1 cellular context compared by ENCODE assay signal in genomic region chr13:98490195-98490771, GRCh38.
A peak's percentile ranks its signal among the peaks of the same experiment; 100 is the strongest.
TF ChIP-seq lines count a peak whose summit lies in the region.

No MANE protein-coding gene starts in this region.

TF ChIP-seq in HepG2, 621 proteins besides CTCF, POLR2A, EP300 and RAD21 (continued from another document and continues in another):
- TF ChIP-seq, protein P1, sequence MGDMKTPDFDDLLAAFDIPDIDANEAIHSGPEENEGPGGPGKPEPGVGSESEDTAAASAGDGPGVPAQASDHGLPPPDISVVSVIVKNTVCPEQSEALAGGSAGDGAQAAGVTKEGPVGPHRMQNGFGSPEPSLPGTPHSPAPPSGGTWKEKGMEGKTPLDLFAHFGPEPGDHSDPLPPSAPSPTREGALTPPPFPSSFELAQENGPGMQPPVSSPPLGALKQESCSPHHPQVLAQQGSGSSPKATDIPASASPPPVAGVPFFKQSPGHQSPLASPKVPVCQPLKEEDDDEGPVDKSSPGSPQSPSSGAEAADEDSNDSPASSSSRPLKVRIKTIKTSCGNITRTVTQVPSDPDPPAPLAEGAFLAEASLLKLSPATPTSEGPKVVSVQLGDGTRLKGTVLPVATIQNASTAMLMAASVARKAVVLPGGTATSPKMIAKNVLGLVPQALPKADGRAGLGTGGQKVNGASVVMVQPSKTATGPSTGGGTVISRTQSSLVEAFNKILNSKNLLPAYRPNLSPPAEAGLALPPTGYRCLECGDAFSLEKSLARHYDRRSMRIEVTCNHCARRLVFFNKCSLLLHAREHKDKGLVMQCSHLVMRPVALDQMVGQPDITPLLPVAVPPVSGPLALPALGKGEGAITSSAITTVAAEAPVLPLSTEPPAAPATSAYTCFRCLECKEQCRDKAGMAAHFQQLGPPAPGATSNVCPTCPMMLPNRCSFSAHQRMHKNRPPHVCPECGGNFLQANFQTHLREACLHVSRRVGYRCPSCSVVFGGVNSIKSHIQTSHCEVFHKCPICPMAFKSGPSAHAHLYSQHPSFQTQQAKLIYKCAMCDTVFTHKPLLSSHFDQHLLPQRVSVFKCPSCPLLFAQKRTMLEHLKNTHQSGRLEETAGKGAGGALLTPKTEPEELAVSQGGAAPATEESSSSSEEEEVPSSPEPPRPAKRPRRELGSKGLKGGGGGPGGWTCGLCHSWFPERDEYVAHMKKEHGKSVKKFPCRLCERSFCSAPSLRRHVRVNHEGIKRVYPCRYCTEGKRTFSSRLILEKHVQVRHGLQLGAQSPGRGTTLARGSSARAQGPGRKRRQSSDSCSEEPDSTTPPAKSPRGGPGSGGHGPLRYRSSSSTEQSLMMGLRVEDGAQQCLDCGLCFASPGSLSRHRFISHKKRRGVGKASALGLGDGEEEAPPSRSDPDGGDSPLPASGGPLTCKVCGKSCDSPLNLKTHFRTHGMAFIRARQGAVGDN (CRISPR knock-in tag; IDR thresholded peaks at IDR 0.05), result no peak
- TF ChIP-seq, protein P2, sequence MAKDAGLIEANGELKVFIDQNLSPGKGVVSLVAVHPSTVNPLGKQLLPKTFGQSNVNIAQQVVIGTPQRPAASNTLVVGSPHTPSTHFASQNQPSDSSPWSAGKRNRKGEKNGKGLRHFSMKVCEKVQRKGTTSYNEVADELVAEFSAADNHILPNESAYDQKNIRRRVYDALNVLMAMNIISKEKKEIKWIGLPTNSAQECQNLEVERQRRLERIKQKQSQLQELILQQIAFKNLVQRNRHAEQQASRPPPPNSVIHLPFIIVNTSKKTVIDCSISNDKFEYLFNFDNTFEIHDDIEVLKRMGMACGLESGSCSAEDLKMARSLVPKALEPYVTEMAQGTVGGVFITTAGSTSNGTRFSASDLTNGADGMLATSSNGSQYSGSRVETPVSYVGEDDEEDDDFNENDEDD (CRISPR knock-in tag; IDR thresholded peaks at IDR 0.05; ENCODE audit: borderline replicate concordance), result peak; percentile 16; the same call in 1 of the 2 replicates
- TF ChIP-seq TARDBP (CRISPR knock-in tag; IDR thresholded peaks at IDR 0.05) (peak; percentile 49; the same call in 1 of the 2 replicates), MIXL1 (CRISPR knock-in tag; IDR thresholded peaks at IDR 0.05) (peak; percentile 94), ADNP (CRISPR knock-in tag; IDR thresholded peaks at IDR 0.05) (no peak), ESRRA (CRISPR knock-in tag; IDR thresholded peaks at IDR 0.05; ENCODE audit: low read depth) (peak; percentile 43; the same call in 1 of the 2 replicates), NR2C2 (CRISPR knock-in tag; IDR thresholded peaks at IDR 0.05; ENCODE audit: borderline replicate concordance) (peak; percentile 55; the same call in 1 of the 2 replicates), FOXP1 (IDR thresholded peaks at IDR 0.05) (no peak), FOXP1 (CRISPR knock-in tag; IDR thresholded peaks at IDR 0.05) (peak; percentile 76; the same call in 1 of the 2 replicates), KDM5A (IDR thresholded peaks at IDR 0.05; ENCODE audit: borderline replicate concordance, low read length) (no peak; the same call in 1 of the 2 replicates), THAP9 (CRISPR knock-in tag; IDR thresholded peaks at IDR 0.05; ENCODE audit: borderline replicate concordance) (no peak), ZFY (CRISPR knock-in tag; IDR thresholded peaks at IDR 0.05) (peak; percentile 30; the same call in 1 of the 2 replicates), BRD4 (CRISPR knock-in tag; IDR thresholded peaks at IDR 0.05) (no peak), ZIK1 (CRISPR knock-in tag; IDR thresholded peaks at IDR 0.05; ENCODE audit: borderline replicate concordance, low read depth) (no peak), FOXP4 (CRISPR knock-in tag; IDR thresholded peaks at IDR 0.05) (peak; percentile 89), CREM (IDR thresholded peaks at IDR 0.05) (peak; percentile 63), CREM (CRISPR knock-in tag; IDR thresholded peaks at IDR 0.05) (no peak), ZBED4 (CRISPR knock-in tag; IDR thresholded peaks at IDR 0.05; ENCODE audit: borderline replicate concordance) (peak; percentile 59; the same call in 1 of the 2 replicates), RXRB (CRISPR knock-in tag; IDR thresholded peaks at IDR 0.05; ENCODE audit: borderline replicate concordance) (peak; percentile 87), FOXJ3 (CRISPR knock-in tag; IDR thresholded peaks at IDR 0.05; ENCODE audit: borderline replicate concordance) (peak; percentile 75; the same call in 1 of the 2 replicates), ZNF652 (CRISPR knock-in tag; IDR thresholded peaks at IDR 0.05; ENCODE audit: borderline replicate concordance, low read depth) (peak; percentile 61; the same call in 1 of the 2 replicates), SIX1 (CRISPR knock-in tag; IDR thresholded peaks at IDR 0.05; ENCODE audit: borderline replicate concordance) (peak; percentile 54; the same call in 1 of the 2 replicates), ZNF691 (CRISPR knock-in tag; IDR thresholded peaks at IDR 0.05; ENCODE audit: borderline replicate concordance, low read depth) (no peak)
- TF ChIP-seq, protein P3, sequence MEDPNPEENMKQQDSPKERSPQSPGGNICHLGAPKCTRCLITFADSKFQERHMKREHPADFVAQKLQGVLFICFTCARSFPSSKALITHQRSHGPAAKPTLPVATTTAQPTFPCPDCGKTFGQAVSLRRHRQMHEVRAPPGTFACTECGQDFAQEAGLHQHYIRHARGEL (CRISPR knock-in tag; IDR thresholded peaks at IDR 0.05), result no peak
- TF ChIP-seq, protein P4, sequence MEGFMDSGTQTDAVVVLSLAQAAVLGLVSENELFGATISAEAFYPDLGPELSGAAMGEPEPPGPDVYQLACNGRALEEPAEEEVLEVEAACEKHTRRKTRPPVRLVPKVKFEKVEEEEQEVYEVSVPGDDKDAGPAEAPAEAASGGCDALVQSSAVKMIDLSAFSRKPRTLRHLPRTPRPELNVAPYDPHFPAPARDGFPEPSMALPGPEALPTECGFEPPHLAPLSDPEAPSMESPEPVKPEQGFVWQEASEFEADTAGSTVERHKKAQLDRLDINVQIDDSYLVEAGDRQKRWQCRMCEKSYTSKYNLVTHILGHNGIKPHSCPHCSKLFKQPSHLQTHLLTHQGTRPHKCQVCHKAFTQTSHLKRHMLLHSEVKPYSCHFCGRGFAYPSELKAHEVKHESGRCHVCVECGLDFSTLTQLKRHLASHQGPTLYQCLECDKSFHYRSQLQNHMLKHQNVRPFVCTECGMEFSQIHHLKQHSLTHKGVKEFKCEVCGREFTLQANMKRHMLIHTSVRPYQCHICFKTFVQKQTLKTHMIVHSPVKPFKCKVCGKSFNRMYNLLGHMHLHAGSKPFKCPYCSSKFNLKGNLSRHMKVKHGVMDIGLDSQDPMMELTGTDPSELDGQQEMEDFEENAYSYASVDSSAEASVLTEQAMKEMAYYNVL (CRISPR knock-in tag; IDR thresholded peaks at IDR 0.05; ENCODE audit: borderline replicate concordance), result peak; percentile 53; the same call in 1 of the 2 replicates
- TF ChIP-seq, protein P5, sequence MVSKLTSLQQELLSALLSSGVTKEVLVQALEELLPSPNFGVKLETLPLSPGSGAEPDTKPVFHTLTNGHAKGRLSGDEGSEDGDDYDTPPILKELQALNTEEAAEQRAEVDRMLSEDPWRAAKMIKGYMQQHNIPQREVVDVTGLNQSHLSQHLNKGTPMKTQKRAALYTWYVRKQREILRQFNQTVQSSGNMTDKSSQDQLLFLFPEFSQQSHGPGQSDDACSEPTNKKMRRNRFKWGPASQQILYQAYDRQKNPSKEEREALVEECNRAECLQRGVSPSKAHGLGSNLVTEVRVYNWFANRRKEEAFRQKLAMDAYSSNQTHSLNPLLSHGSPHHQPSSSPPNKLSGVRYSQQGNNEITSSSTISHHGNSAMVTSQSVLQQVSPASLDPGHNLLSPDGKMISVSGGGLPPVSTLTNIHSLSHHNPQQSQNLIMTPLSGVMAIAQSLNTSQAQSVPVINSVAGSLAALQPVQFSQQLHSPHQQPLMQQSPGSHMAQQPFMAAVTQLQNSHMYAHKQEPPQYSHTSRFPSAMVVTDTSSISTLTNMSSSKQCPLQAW (CRISPR knock-in tag; IDR thresholded peaks at IDR 0.05), result 0 out of 2 replicates have a peak, but pooled peaks have one; percentile 28
- TF ChIP-seq, protein P6, sequence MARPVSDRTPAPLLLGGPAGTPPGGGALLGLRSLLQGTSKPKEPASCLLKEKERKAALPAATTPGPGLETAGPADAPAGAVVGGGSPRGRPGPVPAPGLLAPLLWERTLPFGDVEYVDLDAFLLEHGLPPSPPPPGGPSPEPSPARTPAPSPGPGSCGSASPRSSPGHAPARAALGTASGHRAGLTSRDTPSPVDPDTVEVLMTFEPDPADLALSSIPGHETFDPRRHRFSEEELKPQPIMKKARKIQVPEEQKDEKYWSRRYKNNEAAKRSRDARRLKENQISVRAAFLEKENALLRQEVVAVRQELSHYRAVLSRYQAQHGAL (CRISPR knock-in tag; IDR thresholded peaks at IDR 0.05; ENCODE audit: not compliant biosample characterization), result no peak
- TF ChIP-seq, protein P7, sequence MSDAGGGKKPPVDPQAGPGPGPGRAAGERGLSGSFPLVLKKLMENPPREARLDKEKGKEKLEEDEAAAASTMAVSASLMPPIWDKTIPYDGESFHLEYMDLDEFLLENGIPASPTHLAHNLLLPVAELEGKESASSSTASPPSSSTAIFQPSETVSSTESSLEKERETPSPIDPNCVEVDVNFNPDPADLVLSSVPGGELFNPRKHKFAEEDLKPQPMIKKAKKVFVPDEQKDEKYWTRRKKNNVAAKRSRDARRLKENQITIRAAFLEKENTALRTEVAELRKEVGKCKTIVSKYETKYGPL (CRISPR knock-in tag; IDR thresholded peaks at IDR 0.05), result no peak
- TF ChIP-seq, protein P8, sequence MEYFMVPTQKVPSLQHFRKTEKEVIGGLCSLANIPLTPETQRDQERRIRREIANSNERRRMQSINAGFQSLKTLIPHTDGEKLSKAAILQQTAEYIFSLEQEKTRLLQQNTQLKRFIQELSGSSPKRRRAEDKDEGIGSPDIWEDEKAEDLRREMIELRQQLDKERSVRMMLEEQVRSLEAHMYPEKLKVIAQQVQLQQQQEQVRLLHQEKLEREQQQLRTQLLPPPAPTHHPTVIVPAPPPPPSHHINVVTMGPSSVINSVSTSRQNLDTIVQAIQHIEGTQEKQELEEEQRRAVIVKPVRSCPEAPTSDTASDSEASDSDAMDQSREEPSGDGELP (IDR thresholded peaks at IDR 0.05; ENCODE audit: borderline replicate concordance, low read depth), result peak; percentile 83
